ENCODE assay signal across 11 cellular contexts in genomic region chr5:153358315-153358976, GRCh38.
A peak's percentile ranks its signal among the peaks of the same experiment; 100 is the strongest.
DNase-seq lines count a peak whose midpoint lies in the region; ATAC-seq and FAIRE-seq lines count a peak whose summit lies in the region.
"Had no signal": no experiment of that assay in that cellular context is flagged by ENCODE, and none has a peak within 500 bp of the region (broad histone marks: within the 10 kb centered on the region; RNA-seq: fewer than 3 reads in every experiment).

No MANE protein-coding gene starts in this region.

- no peak overlapping the region for H3K4me3 Mint-ChIP-seq in stimulated activated memory B cell treated with anti-CD40 and anti-IgM and Interleukin-4, amounts not matched to agents 10 μg/mL and 1 μg/mL and 100 μg/mL, for 72 hours
- H3K4me3 Mint-ChIP-seq: CD4-positive, CD25-positive, alpha-beta regulatory T cell had no signal

- peak; percentile 93 for ATAC-seq in GM18867 (IDR thresholded peaks at IDR 0.05; ENCODE audit: unreplicated experiment)
- peak; percentile 75 for ATAC-seq in HG02571 (IDR thresholded peaks at IDR 0.05; ENCODE audit: unreplicated experiment)
- ATAC-seq in HG03460 (IDR thresholded peaks at IDR 0.05; ENCODE audit: unreplicated experiment) = peak; percentile 85
- ATAC-seq in stimulated activated memory B cell treated with anti-CD40 and anti-IgM and Interleukin-4, amounts not matched to agents 10 μg/mL and 1 μg/mL and 100 μg/mL, for 72 hours = no peak

- no peaks in the 10 kb centered on the region for H3K9me3 Mint-ChIP-seq in stimulated activated memory B cell treated with anti-CD40 and anti-IgM and Interleukin-4, amounts not matched to agents 10 μg/mL and 1 μg/mL and 100 μg/mL, for 72 hours

- no peak overlapping the region for H3K27ac Mint-ChIP-seq in stimulated activated memory B cell treated with anti-CD40 and anti-IgM and Interleukin-4, amounts not matched to agents 10 μg/mL and 1 μg/mL and 100 μg/mL, for 72 hours

- no peaks in the 10 kb centered on the region for H3K36me3 Mint-ChIP-seq in stimulated activated memory B cell treated with anti-CD40 and anti-IgM and Interleukin-4, amounts not matched to agents 10 μg/mL and 1 μg/mL and 100 μg/mL, for 72 hours
- H3K36me3 Mint-ChIP-seq: CD4-positive, CD25-positive, alpha-beta regulatory T cell had no signal

- FAIRE-seq in A204.1 (lab: Jason Lieb, UNC) = peak; percentile 95
- FAIRE-seq: colon had no signal

- peaks cover 10% of the 10 kb centered on the region for H3K4me1 Mint-ChIP-seq in stimulated activated memory B cell treated with anti-CD40 and anti-IgM and Interleukin-4, amounts not matched to agents 10 μg/mL and 1 μg/mL and 100 μg/mL, for 72 hours

- H3K27me3 Mint-ChIP-seq in stimulated activated memory B cell treated with anti-CD40 and anti-IgM and Interleukin-4, amounts not matched to agents 10 μg/mL and 1 μg/mL and 100 μg/mL, for 72 hours = no peaks in the 10 kb centered on the region
- H3K27me3 Mint-ChIP-seq: CD4-positive, CD25-positive, alpha-beta regulatory T cell had no signal

- DNase-seq in stimulated activated CD4-positive, alpha-beta T cell treated with anti-CD3 and anti-CD28 coated beads, Interleukin-12 subunit alpha, Interleukin-12 subunit beta, amount 100 ng/mL, for 4 hours = no peak
- DNase-seq in germinal center (ENCODE audit: low spot score) = no peak
- DNase-seq in NCI-H187 (lab: John Stamatoyannopoulos, UW) = no peak
- DNase-seq: CD4-positive, CD25-positive, alpha-beta regulatory T cell; occipital lobe had no signal
